In genomic region chr4:53531695-53532224, GRCh38 we compare ENCODE assay signal across 21 cellular contexts. TPM values are rescaled to one million over a fixed set of nuclear protein-coding genes. Genes with fewer than 3 reads are reported as not detected.
"Had no signal": no experiment of that assay in that cellular context is flagged by ENCODE, and none has a peak within 500 bp of the region (broad histone marks: within the 10 kb centered on the region; RNA-seq: fewer than 3 reads in every experiment).

No MANE protein-coding gene starts in this region.

- H3K9me3 ChIP-seq: ascending aorta, sigmoid colon, spleen, thoracic aorta, upper lobe of left lung had no signal

- DNase-seq: activated CD4-positive, alpha-beta memory T cell treated with anti-CD3 and anti-CD28 coated beads, Interleukin-2, amount 10 ng/mL, durations not matched to agents 7 days and 5 days; activated CD4-positive, alpha-beta T cell treated with anti-CD3 and anti-CD28 coated beads for 36 hours; activated effector memory CD4-positive, alpha-beta T cell treated with anti-CD3 and anti-CD28 coated beads, Interleukin-2, amount 50 U/mL, for 16 hours; activated naive CD4-positive, alpha-beta T cell treated with anti-CD3 and anti-CD28 coated beads, Interleukin-2, amount 50 U/mL, for 16 hours; brain microvascular endothelial cell; central memory CD4-positive, alpha-beta T cell; effector memory CD4-positive, alpha-beta T cell; hippocampal formation; nephron progenitor cell; posterior cingulate gyrus; sigmoid colon; spleen; stimulated activated CD4-positive, alpha-beta T cell treated with anti-CD3 and anti-CD28 coated beads, Interleukin-4, amount 100 ng/mL, for 1 hour; stimulated activated naive CD4-positive, alpha-beta T cell; T-helper 1 cell; upper lobe of left lung had no signal

- H3K4me3 ChIP-seq: ascending aorta, sigmoid colon, spleen, thoracic aorta, upper lobe of left lung had no signal

- H3K9me3 Mint-ChIP-seq: activated CD4-positive, alpha-beta memory T cell treated with anti-CD3 and anti-CD28 coated beads, Interleukin-2, amount 10 ng/mL, durations not matched to agents 7 days and 5 days; memory B cell; nephron progenitor cell; WTC11 had no signal

- H3K36me3 ChIP-seq: ascending aorta, brain microvascular endothelial cell, sigmoid colon, spleen, thoracic aorta, upper lobe of left lung had no signal

- H3K4me1 ChIP-seq: spleen had no signal

- H3K4me1 Mint-ChIP-seq: activated CD4-positive, alpha-beta memory T cell treated with anti-CD3 and anti-CD28 coated beads, Interleukin-2, amount 10 ng/mL, durations not matched to agents 7 days and 5 days; activated CD4-positive, alpha-beta T cell treated with anti-CD3 and anti-CD28 coated beads for 36 hours had no signal

- H3K27me3 ChIP-seq: ascending aorta, brain microvascular endothelial cell, sigmoid colon, upper lobe of left lung had no signal

- H3K4me3 Mint-ChIP-seq: activated CD4-positive, alpha-beta memory T cell treated with anti-CD3 and anti-CD28 coated beads, Interleukin-2, amount 10 ng/mL, durations not matched to agents 7 days and 5 days; activated CD4-positive, alpha-beta T cell treated with anti-CD3 and anti-CD28 coated beads for 36 hours; memory B cell; nephron progenitor cell; WTC11 had no signal

- H3K27ac Mint-ChIP-seq: activated CD4-positive, alpha-beta memory T cell treated with anti-CD3 and anti-CD28 coated beads, Interleukin-2, amount 10 ng/mL, durations not matched to agents 7 days and 5 days; activated CD4-positive, alpha-beta T cell treated with anti-CD3 and anti-CD28 coated beads for 36 hours; memory B cell; nephron progenitor cell; WTC11 had no signal

- H3K27ac ChIP-seq: ascending aorta, brain microvascular endothelial cell, sigmoid colon, spleen, thoracic aorta, upper lobe of left lung had no signal

- H3K36me3 Mint-ChIP-seq: memory B cell, WTC11 had no signal

RNA-seq across cellular contexts. Expression of gene LNX1, which starts 59.5 kb away (rescaled TPM):
- total RNA-seq: activated CD4-positive, alpha-beta memory T cell treated with anti-CD3 and anti-CD28 coated beads, Interleukin-2, amount 10 ng/mL, durations not matched to agents 7 days and 5 days; activated CD4-positive, alpha-beta T cell treated with anti-CD3 and anti-CD28 coated beads for 36 hours; mononuclear cell had no signal
